In genomic region chr11:2827256-2827655, GRCh38 we compare ENCODE assay signal across 16 cellular contexts. TPM values are rescaled to one million over a fixed set of nuclear protein-coding genes. Genes with fewer than 3 reads are reported as not detected.
DNase-seq lines count a peak whose midpoint lies in the region; ATAC-seq and TF ChIP-seq lines count a peak whose summit lies in the region.
"Had no signal": no experiment of that assay in that cellular context is flagged by ENCODE, and none has a peak within 500 bp of the region (broad histone marks: within the 10 kb centered on the region; RNA-seq: fewer than 3 reads in every experiment).

No MANE protein-coding gene starts in this region.

- H3K27ac Mint-ChIP-seq in natural killer cell treated with Interleukin-12 subunit alpha and Interleukin-12 subunit beta and Interleukin-15 and Interleukin-18, amount 100 ng/mL, for 72 hours = no peak overlapping the region

- H3K36me3 ChIP-seq in ACC112 (ENCODE audit: insufficient read depth, low read length) (no peaks in the 10 kb centered on the region), Panc1 (ENCODE audit: control insufficient read depth, insufficient read depth, low read length) (no peaks in the 10 kb centered on the region), left ventricle myocardium inferior (no peaks in the 10 kb centered on the region)
- H3K36me3 ChIP-seq: prostate gland had no signal

- intact Hi-C loops in Panc1 (cut with micrococcal nuclease; ENCODE audit: unreplicated experiment) = no loop called here
- intact Hi-C loops in left ventricle myocardium inferior (cut with micrococcal nuclease) = no loop called here
- intact Hi-C loops in posterior vena cava (cut with DNase I) = no loop called here

- no peaks in the 10 kb centered on the region for H3K4me1 Mint-ChIP-seq in natural killer cell treated with Interleukin-12 subunit alpha and Interleukin-12 subunit beta and Interleukin-15 and Interleukin-18, amount 100 ng/mL, for 72 hours (ENCODE audit: low read depth in 2 of 2)

- H2AFZ ChIP-seq in ACC112 (ENCODE audit: low read length, unreplicated experiment) = no peak overlapping the region

- H3K79me2 ChIP-seq in ACC112 (ENCODE audit: control insufficient read depth, insufficient read depth, low read length, unreplicated experiment) = no peaks in the 10 kb centered on the region

- CTCF ChIA-PET in Panc1 (lab: Charles Lee) = no interaction called here

- in situ Hi-C loops in Panc1 (cut with HindIII; ENCODE audit: low pct_unique_long_range_greater_than_20kb, low sequenced_read_pairs) = no loop called here

- H3K9me3 Mint-ChIP-seq in natural killer cell treated with Interleukin-12 subunit alpha and Interleukin-12 subunit beta and Interleukin-15 and Interleukin-18, amount 100 ng/mL, for 72 hours = peaks cover 7% of the 10 kb centered on the region

- POLR2A ChIA-PET in Panc1 (lab: Charles Lee) = no interaction called here

- H3K4me3 ChIP-seq in ACC112 (ENCODE audit: low read depth, low read length) (no peak overlapping the region), Panc1 (ENCODE audit: low read depth in 2 of 2, low read length in 2 of 2) (no peak overlapping the region), left ventricle myocardium inferior (no peak overlapping the region)
- H3K4me3 ChIP-seq: mucosa of descending colon, prostate gland had no signal

- peaks cover 3% of the 10 kb centered on the region; the same call in 1 of the 2 replicates for H3K27me3 ChIP-seq in ACC112 (ENCODE audit: insufficient read depth, low read length)
- H3K27me3 ChIP-seq in Panc1 (ENCODE audit: control insufficient read depth, insufficient read depth, low read length) = no peaks in the 10 kb centered on the region
- H3K27me3 ChIP-seq in left ventricle myocardium inferior (ENCODE audit: low read depth) = no peaks in the 10 kb centered on the region

- H3K27ac ChIP-seq in ACC112 (ENCODE audit: low read depth, low read length) (peak overlapping the region; percentile 80; the same call in 1 of the 2 replicates), Panc1 (ENCODE audit: low read length) (no peak overlapping the region), left ventricle myocardium inferior (replicated peaks) (peak overlapping the region; percentile 94)

- peaks cover 27 to 31% of the 10 kb centered on the region in 2 donors for H3K27me3 Mint-ChIP-seq in natural killer cell treated with Interleukin-12 subunit alpha and Interleukin-12 subunit beta and Interleukin-15 and Interleukin-18, amount 100 ng/mL, for 72 hours

- BruUV-seq in Panc1 (replicated peaks; lab: Mats Ljungman, UMichigan) = no TSS peak

- H3K4me1 ChIP-seq in ACC112 (ENCODE audit: control insufficient read depth, insufficient read depth, low read length, unreplicated experiment) (peaks cover 21% of the 10 kb centered on the region), Panc1 (ENCODE audit: control insufficient read depth, insufficient read depth, low read length) (peaks cover 8% of the 10 kb centered on the region), left ventricle myocardium inferior (peaks cover 78% of the 10 kb centered on the region)

- H3K36me3 Mint-ChIP-seq in natural killer cell treated with Interleukin-12 subunit alpha and Interleukin-12 subunit beta and Interleukin-15 and Interleukin-18, amount 100 ng/mL, for 72 hours = peaks cover 26% of the 10 kb centered on the region

- ATAC-seq in Panc1 = peak; percentile 9
- ATAC-seq in HG03378 (IDR thresholded peaks at IDR 0.05; ENCODE audit: unreplicated experiment) = no peak
- ATAC-seq in esophagus mucosa = no peak
- no peak for ATAC-seq in natural killer cell treated with Interleukin-12 subunit alpha and Interleukin-12 subunit beta and Interleukin-15 and Interleukin-18, amount 100 ng/mL, for 72 hours

- H3K9me3 ChIP-seq in Panc1 (ENCODE audit: control insufficient read depth, insufficient read depth, low read depth, low read length) (peaks cover 19% of the 10 kb centered on the region; the same call in 1 of the 2 replicates), left ventricle myocardium inferior (replicated peaks) (peaks cover 18% of the 10 kb centered on the region)
- H3K9me3 ChIP-seq: prostate gland had no signal

- TF ChIP-seq CTCF in Panc1 (IDR thresholded peaks at IDR 0.05) (no peak), left ventricle myocardium inferior (IDR thresholded peaks at IDR 0.05; ENCODE audit: borderline replicate concordance) (no peak)

- H3K4me3 Mint-ChIP-seq in natural killer cell treated with Interleukin-12 subunit alpha and Interleukin-12 subunit beta and Interleukin-15 and Interleukin-18, amount 100 ng/mL, for 72 hours = no peak overlapping the region

- DNase-seq in Panc1 (ENCODE audit: low read depth, low spot score) (no peak), left ventricle myocardium inferior (peak; percentile 15), posterior vena cava (ENCODE audit: low spot score) (peak; percentile 54), AG20443 (ENCODE audit: low spot score) (no peak)
- DNase-seq in natural killer cell treated with Interleukin-12 subunit alpha and Interleukin-12 subunit beta and Interleukin-15 and Interleukin-18, amount 100 ng/mL, for 72 hours (ENCODE audit: low spot score) = no peak
- DNase-seq: ACHN; activated gamma-delta T cell; Caco-2; effector CD4-positive, alpha-beta T cell; NCI-H1048; NCI-H2171 treated with DMSO at 0.1 percent for 48 hours had no signal

RNA-seq across cellular contexts. Expression of gene CDKN1C, which starts 58.3 kb away (rescaled TPM):
- total RNA-seq in Panc1 (2021; ENCODE audit: unreplicated experiment) = 4.6 TPM
- 10.9 TPM for polyA plus RNA-seq in Panc1 (2012; ENCODE audit: insufficient read length)
- total RNA-seq in left ventricle myocardium inferior = 33.0 TPM
- total RNA-seq in posterior vena cava = 10 to 100 TPM; 23.6 to 58.8 TPM
- total RNA-seq in esophagus mucosa = 3.5 TPM
- total RNA-seq in natural killer cell treated with Interleukin-12 subunit alpha and Interleukin-12 subunit beta and Interleukin-15 and Interleukin-18, amount 100 ng/mL, for 72 hours = 1 to 10 TPM; 1.2 to 2.0 TPM

Comparison
In these comparisons a context has a peak if more than half of its experiments do, and no peak if none do; other contexts are left out.
1. DNase-seq: peak in left ventricle myocardium inferior (single experiment) and posterior vena cava (single experiment); none in Panc1 (single experiment), natural killer cell treated with Interleukin-12 subunit alpha and Interleukin-12 subunit beta and Interleukin-15 and Interleukin-18, amount 100 ng/mL, for 72 hours (single experiment) and AG20443 (single experiment).